Comparison of ENCODE assay signal across 9 cellular contexts in genomic region chr6:139448094-139448649, GRCh38.
DNase-seq lines count a peak whose midpoint lies in the region; ATAC-seq and TF ChIP-seq lines count a peak whose summit lies in the region.
"Had no signal": no experiment of that assay in that cellular context is flagged by ENCODE, and none has a peak within 500 bp of the region (broad histone marks: within the 10 kb centered on the region; RNA-seq: fewer than 3 reads in every experiment).

No MANE protein-coding gene starts in this region.

- H3K4me1 Mint-ChIP-seq in osteocyte (ENCODE audit: unreplicated experiment): peaks cover 34% of the 10 kb centered on the region

- no peaks in the 10 kb centered on the region for H3K36me3 Mint-ChIP-seq in osteocyte (ENCODE audit: unreplicated experiment)

- H3K27me3 Mint-ChIP-seq in osteocyte (ENCODE audit: unreplicated experiment): no peaks in the 10 kb centered on the region
- H3K27me3 Mint-ChIP-seq: CD4-positive, alpha-beta T cell had no signal

- in situ Hi-C loops in GM13976 (cut with MboI; ENCODE audit: low sequenced_read_pairs, unreplicated experiment): no loop called here

- ATAC-seq in GM21423 (IDR thresholded peaks at IDR 0.05; ENCODE audit: unreplicated experiment): peak; percentile 86
- peak; percentile 69 for ATAC-seq in HG03139 (IDR thresholded peaks at IDR 0.05; ENCODE audit: unreplicated experiment)

- no peak overlapping the region for H3K4me3 Mint-ChIP-seq in osteocyte (ENCODE audit: unreplicated experiment)
- H3K4me3 Mint-ChIP-seq: CD4-positive, alpha-beta T cell had no signal

- no peak for TF ChIP-seq CTCF in GM13976 (IDR thresholded peaks at IDR 0.05; ENCODE audit: borderline replicate concordance, control extremely low read depth, extremely low read depth, insufficient read depth, missing control alignments)
- TF ChIP-seq CTCF in osteocyte (IDR thresholded peaks at IDR 0.05): no peak

- DNase-seq in GM13976 (ENCODE audit: low spot score) (peak; percentile 41), dermis blood vessel endothelial cell (peak; percentile 12), osteocyte (ENCODE audit: extremely low spot score, unreplicated experiment) (no peak), T1000 (lab: John Stamatoyannopoulos, UW) (no peak), cardiac septum (ENCODE audit: low spot score) (no peak), NCI-H1105 treated with DMSO at 0.1 percent for 48 hours (lab: John Stamatoyannopoulos, UW) (no peak)
- DNase-seq: CD4-positive, alpha-beta T cell had no signal

- peaks cover 6% of the 10 kb centered on the region for H3K9me3 Mint-ChIP-seq in osteocyte (ENCODE audit: unreplicated experiment)
- H3K9me3 Mint-ChIP-seq: CD4-positive, alpha-beta T cell had no signal

- no peak overlapping the region for H3K27ac Mint-ChIP-seq in osteocyte (ENCODE audit: unreplicated experiment)
- H3K27ac Mint-ChIP-seq: CD4-positive, alpha-beta T cell had no signal

- intact Hi-C loops in cardiac septum (cut with DNase I): no loop called here

Comparison
In these comparisons a context has a peak if more than half of its experiments do, and no peak if none do; other contexts are left out.
1. DNase-seq: peak in GM13976 (single experiment) and dermis blood vessel endothelial cell (single experiment); none in osteocyte (single experiment), T1000 (single experiment), cardiac septum (single experiment) and NCI-H1105 treated with DMSO at 0.1 percent for 48 hours (single experiment).